Comparison of ENCODE assay signal across 1 cellular context in the genomic region with DNA sequence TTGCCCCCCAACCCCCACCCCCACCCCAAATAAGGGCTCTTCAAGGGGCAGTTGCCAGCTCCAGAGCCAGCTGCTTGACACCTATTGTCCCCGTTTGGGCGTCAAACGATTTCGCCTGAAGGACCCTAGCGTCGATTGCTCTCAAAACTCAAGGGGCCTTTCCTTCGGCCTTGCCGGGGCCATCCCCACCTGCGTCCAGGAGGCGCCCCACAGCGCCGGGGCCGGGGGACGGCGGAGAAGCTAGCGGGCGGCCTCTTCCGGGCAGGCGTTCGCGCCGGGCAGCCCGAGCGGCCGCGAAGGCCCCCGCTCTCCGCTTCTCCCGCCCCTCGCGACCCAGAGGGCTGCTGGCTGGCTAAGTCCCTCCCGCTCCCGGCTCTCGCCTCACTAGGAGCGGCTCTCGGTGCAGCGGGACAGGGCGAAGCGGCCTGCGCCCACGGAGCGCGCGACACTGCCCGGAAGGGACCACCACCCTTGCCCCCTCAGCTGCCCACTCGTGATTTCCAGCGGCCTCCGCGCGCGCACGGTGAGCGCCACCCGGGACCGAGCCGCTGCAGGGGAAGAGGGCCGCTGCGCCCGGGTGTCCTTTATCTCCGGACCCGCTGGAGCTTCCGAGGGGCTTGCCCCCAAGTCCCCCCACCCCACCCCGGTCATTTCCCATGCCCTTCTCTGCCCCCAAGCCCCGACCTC.
TF ChIP-seq lines count a peak whose summit lies in the region.

A gene with protein sequence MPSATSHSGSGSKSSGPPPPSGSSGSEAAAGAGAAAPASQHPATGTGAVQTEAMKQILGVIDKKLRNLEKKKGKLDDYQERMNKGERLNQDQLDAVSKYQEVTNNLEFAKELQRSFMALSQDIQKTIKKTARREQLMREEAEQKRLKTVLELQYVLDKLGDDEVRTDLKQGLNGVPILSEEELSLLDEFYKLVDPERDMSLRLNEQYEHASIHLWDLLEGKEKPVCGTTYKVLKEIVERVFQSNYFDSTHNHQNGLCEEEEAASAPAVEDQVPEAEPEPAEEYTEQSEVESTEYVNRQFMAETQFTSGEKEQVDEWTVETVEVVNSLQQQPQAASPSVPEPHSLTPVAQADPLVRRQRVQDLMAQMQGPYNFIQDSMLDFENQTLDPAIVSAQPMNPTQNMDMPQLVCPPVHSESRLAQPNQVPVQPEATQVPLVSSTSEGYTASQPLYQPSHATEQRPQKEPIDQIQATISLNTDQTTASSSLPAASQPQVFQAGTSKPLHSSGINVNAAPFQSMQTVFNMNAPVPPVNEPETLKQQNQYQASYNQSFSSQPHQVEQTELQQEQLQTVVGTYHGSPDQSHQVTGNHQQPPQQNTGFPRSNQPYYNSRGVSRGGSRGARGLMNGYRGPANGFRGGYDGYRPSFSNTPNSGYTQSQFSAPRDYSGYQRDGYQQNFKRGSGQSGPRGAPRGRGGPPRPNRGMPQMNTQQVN (plus strand): TSS at position 383 of the 687 bp plus-strand sequence. CDS start 690 bp downstream, outside the sequence.

TF ChIP-seq in HepG2, 621 proteins besides CTCF, POLR2A, EP300 and RAD21 (continued from another document and continues in another):
- TF ChIP-seq ATM (IDR thresholded peaks at IDR 0.05; ENCODE audit: borderline replicate concordance), result no peak
- TF ChIP-seq TBP (CRISPR knock-in tag; IDR thresholded peaks at IDR 0.05), result no peak
- no peak; the same call in 1 of the 2 replicates for TF ChIP-seq SOX13 (IDR thresholded peaks at IDR 0.05)
- peak in 1 of 2 experiments; percentile 57; a peak in 2 of 4 replicates for TF ChIP-seq SOX13 (CRISPR knock-in tag; conservative IDR thresholded peaks at IDR 0.05 in 1 of 2, IDR thresholded peaks at IDR 0.05 in 1 of 2)
- TF ChIP-seq THYN1 (CRISPR knock-in tag; IDR thresholded peaks at IDR 0.05; ENCODE audit: borderline replicate concordance, low read depth), result no peak
- TF ChIP-seq TOPORS (CRISPR knock-in tag; IDR thresholded peaks at IDR 0.05), result peak; percentile 25; the same call in 1 of the 2 replicates
- TF ChIP-seq SMARCE1 (IDR thresholded peaks at IDR 0.05; ENCODE audit: borderline replicate concordance), result no peak
- TF ChIP-seq MAFK (conservative IDR thresholded peaks at IDR 0.05 in 1 of 2, IDR thresholded peaks at IDR 0.05 in 1 of 2; ENCODE audit: low read length in 2 of 2), result no peak
- TF ChIP-seq, protein P1, sequence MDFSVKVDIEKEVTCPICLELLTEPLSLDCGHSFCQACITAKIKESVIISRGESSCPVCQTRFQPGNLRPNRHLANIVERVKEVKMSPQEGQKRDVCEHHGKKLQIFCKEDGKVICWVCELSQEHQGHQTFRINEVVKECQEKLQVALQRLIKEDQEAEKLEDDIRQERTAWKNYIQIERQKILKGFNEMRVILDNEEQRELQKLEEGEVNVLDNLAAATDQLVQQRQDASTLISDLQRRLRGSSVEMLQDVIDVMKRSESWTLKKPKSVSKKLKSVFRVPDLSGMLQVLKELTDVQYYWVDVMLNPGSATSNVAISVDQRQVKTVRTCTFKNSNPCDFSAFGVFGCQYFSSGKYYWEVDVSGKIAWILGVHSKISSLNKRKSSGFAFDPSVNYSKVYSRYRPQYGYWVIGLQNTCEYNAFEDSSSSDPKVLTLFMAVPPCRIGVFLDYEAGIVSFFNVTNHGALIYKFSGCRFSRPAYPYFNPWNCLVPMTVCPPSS (IDR thresholded peaks at IDR 0.05), result no peak
- TF ChIP-seq, protein P2, sequence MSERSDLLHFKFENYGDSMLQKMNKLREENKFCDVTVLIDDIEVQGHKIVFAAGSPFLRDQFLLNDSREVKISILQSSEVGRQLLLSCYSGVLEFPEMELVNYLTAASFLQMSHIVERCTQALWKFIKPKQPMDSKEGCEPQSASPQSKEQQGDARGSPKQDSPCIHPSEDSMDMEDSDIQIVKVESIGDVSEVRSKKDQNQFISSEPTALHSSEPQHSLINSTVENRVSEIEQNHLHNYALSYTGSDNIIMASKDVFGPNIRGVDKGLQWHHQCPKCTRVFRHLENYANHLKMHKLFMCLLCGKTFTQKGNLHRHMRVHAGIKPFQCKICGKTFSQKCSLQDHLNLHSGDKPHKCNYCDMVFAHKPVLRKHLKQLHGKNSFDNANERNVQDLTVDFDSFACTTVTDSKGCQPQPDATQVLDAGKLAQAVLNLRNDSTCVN (CRISPR knock-in tag; IDR thresholded peaks at IDR 0.05; ENCODE audit: borderline replicate concordance), result no peak
- TF ChIP-seq, protein P3, sequence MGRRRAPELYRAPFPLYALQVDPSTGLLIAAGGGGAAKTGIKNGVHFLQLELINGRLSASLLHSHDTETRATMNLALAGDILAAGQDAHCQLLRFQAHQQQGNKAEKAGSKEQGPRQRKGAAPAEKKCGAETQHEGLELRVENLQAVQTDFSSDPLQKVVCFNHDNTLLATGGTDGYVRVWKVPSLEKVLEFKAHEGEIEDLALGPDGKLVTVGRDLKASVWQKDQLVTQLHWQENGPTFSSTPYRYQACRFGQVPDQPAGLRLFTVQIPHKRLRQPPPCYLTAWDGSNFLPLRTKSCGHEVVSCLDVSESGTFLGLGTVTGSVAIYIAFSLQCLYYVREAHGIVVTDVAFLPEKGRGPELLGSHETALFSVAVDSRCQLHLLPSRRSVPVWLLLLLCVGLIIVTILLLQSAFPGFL (CRISPR knock-in tag; IDR thresholded peaks at IDR 0.05), result no peak
- TF ChIP-seq ZNF530 (CRISPR knock-in tag; IDR thresholded peaks at IDR 0.05; ENCODE audit: low read depth), result no peak
- TF ChIP-seq ELF1 (CRISPR knock-in tag; IDR thresholded peaks at IDR 0.05), result no peak
- peak; percentile 72; the same call in 1 of the 2 replicates for TF ChIP-seq ZFYVE20 (CRISPR knock-in tag; IDR thresholded peaks at IDR 0.05; ENCODE audit: borderline replicate concordance, low read depth)
- TF ChIP-seq SOX5 (CRISPR knock-in tag; IDR thresholded peaks at IDR 0.05; ENCODE audit: borderline replicate concordance), result no peak
- TF ChIP-seq, protein P4, sequence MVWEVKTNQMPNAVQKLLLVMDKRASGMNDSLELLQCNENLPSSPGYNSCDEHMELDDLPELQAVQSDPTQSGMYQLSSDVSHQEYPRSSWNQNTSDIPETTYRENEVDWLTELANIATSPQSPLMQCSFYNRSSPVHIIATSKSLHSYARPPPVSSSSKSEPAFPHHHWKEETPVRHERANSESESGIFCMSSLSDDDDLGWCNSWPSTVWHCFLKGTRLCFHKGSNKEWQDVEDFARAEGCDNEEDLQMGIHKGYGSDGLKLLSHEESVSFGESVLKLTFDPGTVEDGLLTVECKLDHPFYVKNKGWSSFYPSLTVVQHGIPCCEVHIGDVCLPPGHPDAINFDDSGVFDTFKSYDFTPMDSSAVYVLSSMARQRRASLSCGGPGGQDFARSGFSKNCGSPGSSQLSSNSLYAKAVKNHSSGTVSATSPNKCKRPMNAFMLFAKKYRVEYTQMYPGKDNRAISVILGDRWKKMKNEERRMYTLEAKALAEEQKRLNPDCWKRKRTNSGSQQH (CRISPR knock-in tag; IDR thresholded peaks at IDR 0.05; ENCODE audit: low read depth), result peak; percentile 61; the same call in 1 of the 2 replicates
- no peak for TF ChIP-seq JARID2 (CRISPR knock-in tag; IDR thresholded peaks at IDR 0.05; ENCODE audit: insufficient replicate concordance)
- TF ChIP-seq, protein P5, sequence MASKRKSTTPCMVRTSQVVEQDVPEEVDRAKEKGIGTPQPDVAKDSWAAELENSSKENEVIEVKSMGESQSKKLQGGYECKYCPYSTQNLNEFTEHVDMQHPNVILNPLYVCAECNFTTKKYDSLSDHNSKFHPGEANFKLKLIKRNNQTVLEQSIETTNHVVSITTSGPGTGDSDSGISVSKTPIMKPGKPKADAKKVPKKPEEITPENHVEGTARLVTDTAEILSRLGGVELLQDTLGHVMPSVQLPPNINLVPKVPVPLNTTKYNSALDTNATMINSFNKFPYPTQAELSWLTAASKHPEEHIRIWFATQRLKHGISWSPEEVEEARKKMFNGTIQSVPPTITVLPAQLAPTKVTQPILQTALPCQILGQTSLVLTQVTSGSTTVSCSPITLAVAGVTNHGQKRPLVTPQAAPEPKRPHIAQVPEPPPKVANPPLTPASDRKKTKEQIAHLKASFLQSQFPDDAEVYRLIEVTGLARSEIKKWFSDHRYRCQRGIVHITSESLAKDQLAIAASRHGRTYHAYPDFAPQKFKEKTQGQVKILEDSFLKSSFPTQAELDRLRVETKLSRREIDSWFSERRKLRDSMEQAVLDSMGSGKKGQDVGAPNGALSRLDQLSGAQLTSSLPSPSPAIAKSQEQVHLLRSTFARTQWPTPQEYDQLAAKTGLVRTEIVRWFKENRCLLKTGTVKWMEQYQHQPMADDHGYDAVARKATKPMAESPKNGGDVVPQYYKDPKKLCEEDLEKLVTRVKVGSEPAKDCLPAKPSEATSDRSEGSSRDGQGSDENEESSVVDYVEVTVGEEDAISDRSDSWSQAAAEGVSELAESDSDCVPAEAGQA (IDR thresholded peaks at IDR 0.05; ENCODE audit: low read depth), result no peak
- TF ChIP-seq, protein P5 (CRISPR knock-in tag; IDR thresholded peaks at IDR 0.05; ENCODE audit: borderline replicate concordance), result no peak
- TF ChIP-seq ZNF557 (CRISPR knock-in tag; IDR thresholded peaks at IDR 0.05), result no peak
- TF ChIP-seq ZNF205 (CRISPR knock-in tag; IDR thresholded peaks at IDR 0.05), result no peak
- TF ChIP-seq, protein P6, sequence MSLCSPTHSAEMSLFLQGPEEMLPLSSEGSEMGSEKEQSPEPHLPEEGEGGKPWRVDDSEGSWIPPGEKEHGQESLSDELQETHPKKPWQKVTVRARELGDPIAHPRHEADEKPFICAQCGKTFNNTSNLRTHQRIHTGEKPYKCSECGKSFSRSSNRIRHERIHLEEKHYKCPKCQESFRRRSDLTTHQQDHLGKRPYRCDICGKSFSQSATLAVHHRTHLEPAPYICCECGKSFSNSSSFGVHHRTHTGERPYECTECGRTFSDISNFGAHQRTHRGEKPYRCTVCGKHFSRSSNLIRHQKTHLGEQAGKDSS (CRISPR knock-in tag; IDR thresholded peaks at IDR 0.05; ENCODE audit: borderline replicate concordance, low read depth), result peak; percentile 61; the same call in 1 of the 2 replicates
- 0 out of 2 replicates have a peak, but pooled peaks have one; percentile 48 for TF ChIP-seq ATF7-NPFF (CRISPR knock-in tag; IDR thresholded peaks at IDR 0.05; ENCODE audit: low read depth)
- no peak for TF ChIP-seq ZKSCAN8 (CRISPR knock-in tag; IDR thresholded peaks at IDR 0.05; ENCODE audit: borderline replicate concordance)
- no peak for TF ChIP-seq KAT7 (CRISPR knock-in tag; IDR thresholded peaks at IDR 0.05; ENCODE audit: borderline replicate concordance)
- peak; percentile 78 for TF ChIP-seq POLR2G (IDR thresholded peaks at IDR 0.05; ENCODE audit: low read depth, low read length)
- no peak for TF ChIP-seq RBM22 (optimal IDR thresholded peaks at IDR 0.05; ENCODE audit: low read length)
- TF ChIP-seq NFYC (CRISPR knock-in tag; IDR thresholded peaks at IDR 0.05), result no peak; the same call in 1 of the 2 replicates
- TF ChIP-seq ZC3H4 (CRISPR knock-in tag; IDR thresholded peaks at IDR 0.05; ENCODE audit: borderline replicate concordance), result no peak
- TF ChIP-seq SCMH1 (CRISPR knock-in tag; IDR thresholded peaks at IDR 0.05; ENCODE audit: borderline replicate concordance), result no peak
- TF ChIP-seq RNF2 (conservative IDR thresholded peaks at IDR 0.05; ENCODE audit: low read depth), result 0 out of 2 replicates have a peak, but pooled peaks have one; percentile 31
- peak; percentile 68 for TF ChIP-seq ZMYM4 (CRISPR knock-in tag; IDR thresholded peaks at IDR 0.05)
- TF ChIP-seq, protein P7, sequence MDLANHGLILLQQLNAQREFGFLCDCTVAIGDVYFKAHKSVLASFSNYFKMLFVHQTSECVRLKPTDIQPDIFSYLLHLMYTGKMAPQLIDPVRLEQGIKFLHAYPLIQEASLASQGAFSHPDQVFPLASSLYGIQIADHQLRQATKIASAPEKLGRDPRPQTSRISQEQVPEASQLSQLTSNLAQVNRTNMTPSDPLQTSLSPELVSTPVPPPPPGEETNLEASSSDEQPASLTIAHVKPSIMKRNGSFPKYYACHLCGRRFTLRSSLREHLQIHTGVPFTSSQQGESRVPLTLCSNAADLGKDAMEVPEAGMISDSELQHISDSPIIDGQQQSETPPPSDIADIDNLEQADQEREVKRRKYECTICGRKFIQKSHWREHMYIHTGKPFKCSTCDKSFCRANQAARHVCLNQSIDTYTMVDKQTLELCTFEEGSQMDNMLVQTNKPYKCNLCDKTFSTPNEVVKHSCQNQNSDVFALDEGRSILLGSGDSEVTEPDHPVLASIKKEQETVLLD (CRISPR knock-in tag; IDR thresholded peaks at IDR 0.05; ENCODE audit: low read depth), result peak; percentile 96
- no peak for TF ChIP-seq ETV5 (CRISPR knock-in tag; IDR thresholded peaks at IDR 0.05; ENCODE audit: borderline replicate concordance)
- TF ChIP-seq KDM3A (CRISPR knock-in tag; IDR thresholded peaks at IDR 0.05; ENCODE audit: low read depth), result no peak
- TF ChIP-seq ZSCAN30 (CRISPR knock-in tag; IDR thresholded peaks at IDR 0.05), result no peak
- TF ChIP-seq, protein P8, sequence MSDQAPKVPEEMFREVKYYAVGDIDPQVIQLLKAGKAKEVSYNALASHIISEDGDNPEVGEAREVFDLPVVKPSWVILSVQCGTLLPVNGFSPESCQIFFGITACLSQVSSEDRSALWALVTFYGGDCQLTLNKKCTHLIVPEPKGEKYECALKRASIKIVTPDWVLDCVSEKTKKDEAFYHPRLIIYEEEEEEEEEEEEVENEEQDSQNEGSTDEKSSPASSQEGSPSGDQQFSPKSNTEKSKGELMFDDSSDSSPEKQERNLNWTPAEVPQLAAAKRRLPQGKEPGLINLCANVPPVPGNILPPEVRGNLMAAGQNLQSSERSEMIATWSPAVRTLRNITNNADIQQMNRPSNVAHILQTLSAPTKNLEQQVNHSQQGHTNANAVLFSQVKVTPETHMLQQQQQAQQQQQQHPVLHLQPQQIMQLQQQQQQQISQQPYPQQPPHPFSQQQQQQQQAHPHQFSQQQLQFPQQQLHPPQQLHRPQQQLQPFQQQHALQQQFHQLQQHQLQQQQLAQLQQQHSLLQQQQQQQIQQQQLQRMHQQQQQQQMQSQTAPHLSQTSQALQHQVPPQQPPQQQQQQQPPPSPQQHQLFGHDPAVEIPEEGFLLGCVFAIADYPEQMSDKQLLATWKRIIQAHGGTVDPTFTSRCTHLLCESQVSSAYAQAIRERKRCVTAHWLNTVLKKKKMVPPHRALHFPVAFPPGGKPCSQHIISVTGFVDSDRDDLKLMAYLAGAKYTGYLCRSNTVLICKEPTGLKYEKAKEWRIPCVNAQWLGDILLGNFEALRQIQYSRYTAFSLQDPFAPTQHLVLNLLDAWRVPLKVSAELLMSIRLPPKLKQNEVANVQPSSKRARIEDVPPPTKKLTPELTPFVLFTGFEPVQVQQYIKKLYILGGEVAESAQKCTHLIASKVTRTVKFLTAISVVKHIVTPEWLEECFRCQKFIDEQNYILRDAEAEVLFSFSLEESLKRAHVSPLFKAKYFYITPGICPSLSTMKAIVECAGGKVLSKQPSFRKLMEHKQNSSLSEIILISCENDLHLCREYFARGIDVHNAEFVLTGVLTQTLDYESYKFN (CRISPR knock-in tag; conservative IDR thresholded peaks at IDR 0.05), result peak; percentile 47; the same call in 1 of the 2 replicates
